Comparison of ENCODE assay signal across 18 cellular contexts in genomic region chr1:216926681-216927080, GRCh38.
"Had no signal": no experiment of that assay in that cellular context is flagged by ENCODE, and none has a peak within 500 bp of the region (broad histone marks: within the 10 kb centered on the region; RNA-seq: fewer than 3 reads in every experiment).

No MANE protein-coding gene starts in this region.

- H3K4me3 ChIP-seq: psoas muscle, sigmoid colon, testis had no signal

- H3K36me3 ChIP-seq: sigmoid colon had no signal

- H3K4me1 ChIP-seq: psoas muscle, sigmoid colon, testis had no signal

- H3K27ac Mint-ChIP-seq: activated CD8-positive, alpha-beta T cell treated with anti-CD3 and anti-CD28 coated beads, Interleukin-2, amount 10 ng/mL, durations not matched to agents 7 days and 5 days; activated naive CD8-positive, alpha-beta T cell treated with anti-CD3 and anti-CD28 coated beads, Interleukin-2, amount 10 ng/mL, durations not matched to agents 7 days and 5 days; naive thymus-derived CD4-positive, alpha-beta T cell; T-cell had no signal

- H3K9me3 ChIP-seq: psoas muscle, sigmoid colon, testis had no signal

- H3K27me3 ChIP-seq: sigmoid colon, testis had no signal

- H3K4me3 Mint-ChIP-seq: activated CD8-positive, alpha-beta T cell treated with anti-CD3 and anti-CD28 coated beads, Interleukin-2, amount 10 ng/mL, durations not matched to agents 7 days and 5 days; activated naive CD8-positive, alpha-beta T cell treated with anti-CD3 and anti-CD28 coated beads, Interleukin-2, amount 10 ng/mL, durations not matched to agents 7 days and 5 days; naive thymus-derived CD4-positive, alpha-beta T cell; T-cell had no signal

- DNase-seq: activated CD4-positive, alpha-beta T cell treated with anti-CD3 and anti-CD28 coated beads for 4 hours; activated CD8-positive, alpha-beta memory T cell treated with anti-CD3 and anti-CD28 coated beads, Interleukin-2, amount 50 U/mL, for 48 hours; activated CD8-positive, alpha-beta T cell treated with anti-CD3 and anti-CD28 coated beads, Interleukin-2, amount 10 ng/mL, durations not matched to agents 7 days and 5 days; activated naive CD8-positive, alpha-beta T cell treated with anti-CD3 and anti-CD28 coated beads, Interleukin-2, amount 10 ng/mL, durations not matched to agents 7 days and 5 days; aorta; effector CD4-positive, alpha-beta T cell; foreskin melanocyte; naive thymus-derived CD4-positive, alpha-beta T cell; occipital lobe; psoas muscle; sigmoid colon; stimulated activated CD4-positive, alpha-beta T cell treated with anti-CD3 and anti-CD28 coated beads, Interleukin-12 subunit alpha, Interleukin-12 subunit beta, amount 100 ng/mL, for 4 hours; stimulated activated CD8-positive, alpha-beta memory T cell treated with anti-CD3 and anti-CD28 coated beads, Interleukin-4, amount 100 ng/mL, for 48 hours; stimulated activated naive CD8-positive, alpha-beta T cell treated with anti-CD3 and anti-CD28 coated beads, Interleukin-15, Interleukin-2, amounts not matched to agents 100 U/mL and 50 U/mL, for 24 hours; T-cell; T1000; testis had no signal

- H3K27ac ChIP-seq: psoas muscle, sigmoid colon, testis, VCaP had no signal

- H3K36me3 Mint-ChIP-seq: activated naive CD8-positive, alpha-beta T cell treated with anti-CD3 and anti-CD28 coated beads, Interleukin-2, amount 10 ng/mL, durations not matched to agents 7 days and 5 days; naive thymus-derived CD4-positive, alpha-beta T cell; T-cell had no signal

- H3K27me3 Mint-ChIP-seq: activated naive CD8-positive, alpha-beta T cell treated with anti-CD3 and anti-CD28 coated beads, Interleukin-2, amount 10 ng/mL, durations not matched to agents 7 days and 5 days; naive thymus-derived CD4-positive, alpha-beta T cell; T-cell had no signal

- H3K4me1 Mint-ChIP-seq: activated naive CD8-positive, alpha-beta T cell treated with anti-CD3 and anti-CD28 coated beads, Interleukin-2, amount 10 ng/mL, durations not matched to agents 7 days and 5 days; T-cell had no signal
